In the genomic region with DNA sequence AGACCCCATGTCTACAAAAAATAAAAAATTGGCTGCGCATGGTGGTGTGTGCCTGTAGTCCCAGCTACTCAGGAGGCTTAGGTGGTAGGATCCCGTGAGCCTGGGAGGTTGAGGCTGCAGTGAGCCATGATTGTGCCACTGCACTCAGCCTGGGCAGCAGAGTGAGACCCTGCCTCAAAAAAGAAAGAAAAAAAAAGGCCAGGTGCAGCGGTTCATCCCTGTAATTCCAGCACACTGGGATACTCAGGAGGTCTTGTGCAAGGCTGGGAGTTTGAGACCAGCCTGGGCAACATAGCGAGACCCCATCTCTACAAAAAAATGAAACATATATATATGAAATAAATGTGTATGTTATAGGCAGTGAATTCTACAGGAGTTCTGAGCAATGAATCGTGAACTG, we compare ENCODE assay signal across 11 cellular contexts.
"Had no signal": no experiment of that assay in that cellular context is flagged by ENCODE, and none has a peak within 500 bp of the region (broad histone marks: within the 10 kb centered on the region; RNA-seq: fewer than 3 reads in every experiment).

No MANE protein-coding gene starts in this region.

- H3K4me3 ChIP-seq: GM23248, GM23338, HAP-1 had no signal

- H3K4me3 Mint-ChIP-seq: GM23338, H9, HFFc6 had no signal

- H3K4me2 ChIP-seq: GM23338 had no signal

- DNase-seq: GM23248, GOT3, H7, H9, HCEC 1CT, HFFc6 had no signal

- H3K9ac ChIP-seq: GM23248 had no signal

- H2AFZ ChIP-seq: GM23248, GM23338 had no signal

- ATAC-seq: GM23338, HCT116 had no signal

- H3K9me3 Mint-ChIP-seq: GM23338, H9, HFFc6 had no signal

- H3K4me1 Mint-ChIP-seq: GM23338, H9 had no signal

- H3K36me3 ChIP-seq: HAP-1 had no signal

- H3K9me3 ChIP-seq: HAP-1 had no signal

- H3K27ac Mint-ChIP-seq: GM23338, HFFc6 had no signal

- H3K4me1 ChIP-seq: HAP-1 had no signal

- H3K27ac ChIP-seq: GM23248 had no signal

- FAIRE-seq: H1, H54 had no signal
